11 cellular contexts compared by ENCODE assay signal in the genomic region with DNA sequence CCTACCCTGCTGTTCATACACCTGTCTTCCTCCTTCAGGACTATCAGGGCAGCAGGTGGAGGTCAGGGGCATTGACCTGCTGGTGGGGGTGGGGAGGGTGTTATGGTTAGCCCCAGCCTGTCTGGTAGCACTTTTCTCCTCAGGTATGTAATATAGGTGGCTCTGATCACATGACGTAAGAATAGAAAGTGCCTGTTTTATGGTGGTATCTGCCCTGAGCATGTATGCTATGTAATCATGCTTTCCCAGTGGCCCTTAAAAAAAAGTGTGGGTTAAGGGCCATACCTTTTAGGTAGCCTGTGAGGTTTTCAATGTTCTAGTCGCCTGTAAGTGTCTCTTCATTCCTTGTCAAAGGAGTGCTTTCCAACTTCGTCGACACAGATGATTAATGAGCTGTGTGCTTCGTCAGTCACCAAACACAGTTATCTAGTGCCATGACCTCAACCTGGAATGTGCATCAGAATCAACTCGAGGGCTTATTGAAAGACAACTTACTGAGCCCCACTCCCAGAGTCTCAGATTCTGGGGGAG.
DNase-seq lines count a peak whose midpoint lies in the region; ATAC-seq, FAIRE-seq and TF ChIP-seq lines count a peak whose summit lies in the region.
"Had no signal": no experiment of that assay in that cellular context is flagged by ENCODE, and none has a peak within 500 bp of the region (broad histone marks: within the 10 kb centered on the region; RNA-seq: fewer than 3 reads in every experiment).

No MANE protein-coding gene starts in this region.

- FAIRE-seq in GM12878 (lab: Jason Lieb, UNC) (no peak), HepG2 (lab: Jason Lieb, UNC) (peak; percentile 57)
- FAIRE-seq: A204.1 had no signal

- TF ChIP-seq CTCF in GM12878 (IDR thresholded peaks at IDR 0.05 in 2 of 3, conservative IDR thresholded peaks at IDR 0.05 in 1 of 3; ENCODE audit: control insufficient read depth in 2 of 3, extremely low read depth in 1 of 3, insufficient read depth in 1 of 3, low read depth in 3 of 3, low read length in 3 of 3) (no peak), HepG2 (CRISPR knock-in tag; IDR thresholded peaks at IDR 0.05) (no peak), thoracic aorta (IDR thresholded peaks at IDR 0.05) (no peak), GM13976 (IDR thresholded peaks at IDR 0.05; ENCODE audit: borderline replicate concordance, control extremely low read depth, extremely low read depth, insufficient read depth, missing control alignments) (no peak)

- no peak for DNase-seq in activated CD4-positive, alpha-beta T cell treated with anti-CD3 and anti-CD28 coated beads for 36 hours
- DNase-seq in activated CD4-positive, alpha-beta T cell treated with anti-CD3 and anti-CD28 coated beads, Interleukin-2, amount 50 U/mL, for 1 hour: no peak
- DNase-seq in GM12878 (ENCODE audit: low read depth, low spot score) (no peak), HepG2 (ENCODE audit: low spot score) (peak; percentile 79), thoracic aorta (ENCODE audit: low spot score) (no peak), SW480 (ENCODE audit: low spot score) (no peak), GM13976 (ENCODE audit: low spot score) (no peak), DMS 273 treated with DMSO at 0.1 percent for 48 hours (lab: John Stamatoyannopoulos, UW) (no peak)
- DNase-seq: activated CD4-positive, alpha-beta T cell treated with anti-CD3 and anti-CD28 coated beads for 1 hour had no signal

- 0 out of 4 replicates have a peak, but pooled peaks of 1 of the 2 experiments have one; percentile 17 for TF ChIP-seq EP300 in GM12878 (IDR thresholded peaks at IDR 0.05; ENCODE audit: borderline replicate concordance in 1 of 2, control insufficient read depth in 1 of 2, low read depth in 2 of 2, low read length in 2 of 2)
- TF ChIP-seq EP300 in HepG2 (IDR thresholded peaks at IDR 0.05; ENCODE audit: low read depth in 2 of 2, low read length in 2 of 2): peak in 1 of 2 experiments; percentile 47; a peak in 1 of 4 replicates
- TF ChIP-seq EP300 in HepG2 (CRISPR knock-in tag; IDR thresholded peaks at IDR 0.05; ENCODE audit: borderline replicate concordance): peak; percentile 30; the same call in 1 of the 2 replicates

- TF ChIP-seq RAD21 in GM12878 (IDR thresholded peaks at IDR 0.05; ENCODE audit: insufficient read depth, low read depth, low read length) (no peak), HepG2 (CRISPR knock-in tag; IDR thresholded peaks at IDR 0.05) (no peak)

- H3K27ac Mint-ChIP-seq in activated CD4-positive, alpha-beta T cell treated with anti-CD3 and anti-CD28 coated beads for 36 hours: peak overlapping the region; percentile 96

- H3K9ac ChIP-seq in GM12878 (ENCODE audit: control insufficient read depth, insufficient read depth, low read length) (peak overlapping the region; percentile 70), HepG2 (ENCODE audit: insufficient read depth, low read depth, low read length) (peak overlapping the region; percentile 58)

- H2AFZ ChIP-seq in GM12878 (ENCODE audit: control insufficient read depth, low read depth, low read length) (no peak overlapping the region), HepG2 (ENCODE audit: low read length) (no peak overlapping the region)

- SMC1A ChIA-PET in GM12878 (lab: Charles Lee; ENCODE audit: uncharacterized antibody, unreplicated experiment): interaction anchor here (0.7 to 5.6 kb wide), 8 partner anchors 9 to 219 kb away, joined by 3 to 142 read pairs (median 4); no protein-coding TSS in a partner anchor

- H3K27me3 Mint-ChIP-seq in activated CD4-positive, alpha-beta T cell treated with anti-CD3 and anti-CD28 coated beads for 36 hours: no peaks in the 10 kb centered on the region

- BruUV-seq in GM12878 (replicated peaks; lab: Mats Ljungman, UMichigan): no TSS peak
- BruUV-seq in HepG2 (replicated peaks; lab: Mats Ljungman, UMichigan): no TSS peak

- 27% methylated on average over 6 of the region's 6 CpGs for WGBS in GM12878 (ENCODE audit: insufficient coverage, insufficient replicate concordance, low lambda C conversion rate, missing lambda C conversion rate)
- WGBS in HepG2 (ENCODE audit: low lambda C conversion rate): 19% methylated on average over 5 of the region's 6 CpGs

- in situ Hi-C loops in GM12878 (cut with MboI) (no loop called here), HepG2 (cut with HindIII; ENCODE audit: extremely low pct_ligation_motif_present, low pct_unique_long_range_greater_than_20kb) (loop anchor here (25.0 kb wide), 1 partner anchor 421 kb away; no protein-coding TSS in a partner anchor), GM13976 (cut with MboI; ENCODE audit: low sequenced_read_pairs, unreplicated experiment) (loop anchor here (25.0 kb wide), 1 partner anchor 396 kb away; no protein-coding TSS in a partner anchor)

- TF ChIP-seq POLR2A in GM12878 (IDR thresholded peaks at IDR 0.05; ENCODE audit: low read depth, low read length) (peak; percentile 33; the same call in 1 of the 2 replicates), HepG2 (IDR thresholded peaks at IDR 0.05; ENCODE audit: insufficient read depth in 1 of 2, low read depth in 2 of 2, low read length in 2 of 2) (no peak)

- peaks cover 75% of the 10 kb centered on the region for H3K79me2 ChIP-seq in GM12878 (ENCODE audit: control insufficient read depth, insufficient read depth, low read length)
- no peaks in the 10 kb centered on the region for H3K79me2 ChIP-seq in HepG2 (ENCODE audit: insufficient read depth, low read length)

- H3K4me2 ChIP-seq in GM12878 (ENCODE audit: control insufficient read depth, insufficient read depth): peak overlapping the region; percentile 97
- H3K4me2 ChIP-seq in HepG2 (ENCODE audit: low read depth, low read length): peak overlapping the region; percentile 69

- CTCF ChIA-PET in activated CD4-positive, alpha-beta T cell treated with anti-CD3 and anti-CD28 coated beads for 36 hours (lab: Charles Lee): interaction anchor here (0.5 to 1.7 kb wide), 4 partner anchors 16 to 231 kb away, joined by 3 to 4 read pairs (median 4); no protein-coding TSS in a partner anchor
- CTCF ChIA-PET in GM12878 (lab: Yijun Ruan, JAX): interaction anchor here (0.9 to 5.4 kb wide), 7 partner anchors 9 to 92 kb away, joined by 3 to 59 read pairs (median 3); no protein-coding TSS in a partner anchor
- CTCF ChIA-PET in HepG2 (lab: Yijun Ruan, JAX; ENCODE audit: low intra/inter-chr PET ratio, low total read pairs): no interaction called here

- H3K27me3 ChIP-seq in GM12878 (replicated peaks in 1 of 2; ENCODE audit: control insufficient read depth in 2 of 2, insufficient read depth in 2 of 2, low read length in 1 of 2): no peaks in the 10 kb centered on the region
- no peaks in the 10 kb centered on the region for H3K27me3 ChIP-seq in HepG2 (ENCODE audit: control insufficient read depth in 1 of 2, insufficient read depth in 2 of 2, low read length in 2 of 2)
- no peaks in the 10 kb centered on the region for H3K27me3 ChIP-seq in thoracic aorta (replicated peaks; ENCODE audit: insufficient read depth)

- peaks cover 4 to 17% of the 10 kb centered on the region in 2 experiments; a peak in 3 of 4 replicates for H3K36me3 ChIP-seq in GM12878 (ENCODE audit: control insufficient read depth in 2 of 2, insufficient read depth in 2 of 2, low read length in 1 of 2)
- peaks cover 0 to 11% of the 10 kb centered on the region in 2 experiments; a peak in 2 of 5 replicates for H3K36me3 ChIP-seq in HepG2 (replicated peaks in 1 of 2; ENCODE audit: control insufficient read depth in 1 of 2, insufficient read depth in 2 of 2, low read length in 2 of 2)
- H3K36me3 ChIP-seq in thoracic aorta: peaks cover 8% of the 10 kb centered on the region

- H3K4me1 ChIP-seq in GM12878 (ENCODE audit: control insufficient read depth, insufficient read depth, low read length) (peaks cover 63% of the 10 kb centered on the region), HepG2 (ENCODE audit: insufficient read depth, low read length) (peaks cover 33% of the 10 kb centered on the region), thoracic aorta (ENCODE audit: control insufficient read depth in 1 of 2, low read depth in 2 of 2) (peaks cover 41 to 52% of the 10 kb centered on the region in 2 donors)

- POLR2A ChIA-PET in activated CD4-positive, alpha-beta T cell treated with anti-CD3 and anti-CD28 coated beads for 36 hours (lab: Charles Lee): interaction anchor here (0.9 to 1.6 kb wide), 4 partner anchors 16 to 126 kb away, joined by 3 to 6 read pairs (median 4); no protein-coding TSS in a partner anchor
- POLR2A ChIA-PET in GM12878 (lab: Charles Lee): interaction anchor here (1.2 to 5.4 kb wide), 3 partner anchors 9 to 17 kb away, joined by 3 to 86 read pairs (median 10); no protein-coding TSS in a partner anchor
- POLR2A ChIA-PET in HepG2 (lab: Yijun Ruan, JAX): interaction anchor here (0.9 to 1.2 kb wide), 2 partner anchors 21 to 132 kb away, joined by 3 to 4 read pairs; no protein-coding TSS in a partner anchor

- RAD21 ChIA-PET in GM12878 (lab: Charles Lee; ENCODE audit: unreplicated experiment): interaction anchor here (1.0 to 5.7 kb wide), 5 partner anchors 7 to 62 kb away, joined by 4 to 90 read pairs (median 7); no protein-coding TSS in a partner anchor

- H4K20me1 ChIP-seq in GM12878 (ENCODE audit: control insufficient read depth, insufficient read depth): no peaks in the 10 kb centered on the region
- H4K20me1 ChIP-seq in HepG2 (ENCODE audit: insufficient read depth, low read length): no peaks in the 10 kb centered on the region

- H3K27ac ChIP-seq in GM12878 (ENCODE audit: control insufficient read depth, insufficient read depth) (peak overlapping the region; percentile 99), HepG2 (ENCODE audit: extremely low read length, insufficient read depth, low read length) (peak overlapping the region; percentile 83), thoracic aorta (peak overlapping the region; percentile 82 to 83)

- no peak for ATAC-seq in activated CD4-positive, alpha-beta T cell treated with anti-CD3 and anti-CD28 coated beads for 36 hours
- ATAC-seq in GM12878 (peak; percentile 2), HepG2 (peak; percentile 78), thoracic aorta (ENCODE audit: insufficient number of reproducible peaks, low FRiP score, low read depth) (no peak)

- H3K4me3 ChIP-seq in GM12878: peak overlapping the region; percentile 60
- H3K4me3 ChIP-seq in HepG2 (replicated peaks in 1 of 3; ENCODE audit: insufficient read depth in 1 of 3, low read depth in 2 of 3, low read length in 3 of 3): peak overlapping the region; percentile 15 to 45 (median 41); a peak in 1 of 6 replicates
- H3K4me3 ChIP-seq in thoracic aorta: peak overlapping the region; percentile 14
- H3K4me3 ChIP-seq: mucosa of descending colon had no signal

- H3K9me3 ChIP-seq in GM12878 (replicated peaks; ENCODE audit: control insufficient read depth, insufficient read depth, low read length) (no peaks in the 10 kb centered on the region), HepG2 (ENCODE audit: low read length) (no peaks in the 10 kb centered on the region), thoracic aorta (no peaks in the 10 kb centered on the region)
- H3K9me3 ChIP-seq: mucosa of descending colon had no signal

- H3K4me1 Mint-ChIP-seq in activated CD4-positive, alpha-beta T cell treated with anti-CD3 and anti-CD28 coated beads for 36 hours: peaks cover 87% of the 10 kb centered on the region

- peak overlapping the region; percentile 68 for H3K4me3 Mint-ChIP-seq in activated CD4-positive, alpha-beta T cell treated with anti-CD3 and anti-CD28 coated beads for 36 hours

- intact Hi-C loops in activated CD4-positive, alpha-beta T cell treated with anti-CD3 and anti-CD28 coated beads for 36 hours (cut with DNase I, micrococcal nuclease): loop anchor here in 1 of 2 experiments (5.0 kb wide), 1 partner anchor 221 kb away; no protein-coding TSS in a partner anchor
- intact Hi-C loops in GM12878 (cut with micrococcal nuclease; ENCODE audit: unreplicated experiment) (loop anchor here (10.0 kb wide), 2 partner anchors 304 to 394 kb away; no protein-coding TSS in a partner anchor), HepG2 (cut with micrococcal nuclease; ENCODE audit: unreplicated experiment) (no loop called here)

- no peaks in the 10 kb centered on the region for H3K9me3 Mint-ChIP-seq in activated CD4-positive, alpha-beta T cell treated with anti-CD3 and anti-CD28 coated beads for 36 hours (ENCODE audit: low read depth)

- peaks cover 39% of the 10 kb centered on the region for H3K36me3 Mint-ChIP-seq in activated CD4-positive, alpha-beta T cell treated with anti-CD3 and anti-CD28 coated beads for 36 hours (ENCODE audit: low read depth)

Comparison
In these comparisons a context has a peak if more than half of its experiments do, and no peak if none do; other contexts are left out.
1. ATAC-seq: peak in GM12878 (single experiment) and HepG2 (single experiment); none in activated CD4-positive, alpha-beta T cell treated with anti-CD3 and anti-CD28 coated beads for 36 hours (single experiment) and thoracic aorta (single experiment).
2. Peak in every context shown above with its lines, with median percentiles within 50 percentile points of each other: H3K27ac ChIP-seq and H3K4me3 ChIP-seq.